18 cellular contexts compared by ENCODE assay signal in genomic region chr10:95963992-95964391, GRCh38. TPM values are rescaled to one million over a fixed set of nuclear protein-coding genes. Genes with fewer than 3 reads are reported as not detected.
DNase-seq lines count a peak whose midpoint lies in the region; ATAC-seq and TF ChIP-seq lines count a peak whose summit lies in the region.
"Had no signal": no experiment of that assay in that cellular context is flagged by ENCODE, and none has a peak within 500 bp of the region (broad histone marks: within the 10 kb centered on the region; RNA-seq: fewer than 3 reads in every experiment).

No MANE protein-coding gene starts in this region.

- no peak for DNase-seq in activated T-cell treated with anti-CD3 and anti-CD28 coated beads, Interleukin-2, amount 50 U/mL, for 72 hours
- DNase-seq in activated T-cell treated with anti-CD3 and anti-CD28 coated beads for 4 hours (no peak), spleen (no peak), left cardiac atrium (no peak), DMS53 (lab: John Stamatoyannopoulos, UW) (no peak)
- DNase-seq: amniotic stem cell; NCI-H1048; NCI-H524 treated with DMSO at 0.1 percent for 48 hours; PC-9; stimulated activated CD4-positive, alpha-beta T cell treated with anti-CD3 and anti-CD28 coated beads, Interleukin-4, amount 100 ng/mL, for 24 hours; stimulated activated CD8-positive, alpha-beta memory T cell treated with anti-CD3 and anti-CD28 coated beads, Interleukin-4, amount 100 ng/mL, for 48 hours; thyroid gland had no signal

- ATAC-seq in activated T-cell treated with anti-CD3 and anti-CD28 coated beads, Interleukin-2, amount 50 U/mL, for 72 hours (replicated peaks in 1 of 2), result peak in 1 of 2 donors; percentile 15
- no peak for ATAC-seq in activated T-helper 17 cell treated with anti-CD3 and anti-CD28 coated beads, Interleukin-2, amount 50 U/mL, for 72 hours (replicated peaks)
- ATAC-seq in left cardiac atrium, result no peak
- ATAC-seq in activated CD4-positive, CD25-positive, alpha-beta regulatory T cell treated with anti-CD3 and anti-CD28 coated beads, Interleukin-2, amount 50 U/mL, for 24 hours, result no peak

- H3K9me3 Mint-ChIP-seq in activated T-cell treated with anti-CD3 and anti-CD28 coated beads, Interleukin-2, amount 50 U/mL, for 72 hours, result peaks cover 0 to 4% of the 10 kb centered on the region in 2 donors
- H3K9me3 Mint-ChIP-seq in IgD-negative memory B cell, result peaks cover 2 to 4% (median 3%) of the 10 kb centered on the region in 3 donors
- H3K9me3 Mint-ChIP-seq in activated T-helper 17 cell treated with anti-CD3 and anti-CD28 coated beads, Interleukin-2, amount 50 U/mL, for 72 hours, result peaks cover 3% of the 10 kb centered on the region

- no peak for TF ChIP-seq POLR2A in spleen (IDR thresholded peaks at IDR 0.05)

- H3K9me3 ChIP-seq in spleen, result peaks cover 9 to 23% (median 21%) of the 10 kb centered on the region in 8 donors
- H3K9me3 ChIP-seq: thyroid gland had no signal

- peak overlapping the region in 1 of 8 donors; percentile 26 for H3K4me3 ChIP-seq in spleen
- H3K4me3 ChIP-seq: PC-9, SK-N-MC, thyroid gland had no signal

- no peaks in the 10 kb centered on the region for H3K27me3 ChIP-seq in spleen (replicated peaks in 1 of 7)
- H3K27me3 ChIP-seq: thyroid gland had no signal

- peak overlapping the region; percentile 57 to 63 for H3K4me3 Mint-ChIP-seq in activated T-cell treated with anti-CD3 and anti-CD28 coated beads, Interleukin-2, amount 50 U/mL, for 72 hours
- H3K4me3 Mint-ChIP-seq in IgD-negative memory B cell, result peak overlapping the region in 3 of 4 donors; percentile 53 to 73 (median 72)
- H3K4me3 Mint-ChIP-seq in activated T-helper 17 cell treated with anti-CD3 and anti-CD28 coated beads, Interleukin-2, amount 50 U/mL, for 72 hours, result peak overlapping the region; percentile 54
- H3K4me3 Mint-ChIP-seq: nephron had no signal

- TF ChIP-seq CTCF in spleen (IDR thresholded peaks at IDR 0.05 in 8 of 11, conservative IDR thresholded peaks at IDR 0.05 in 3 of 11), result no peak

- intact Hi-C loops in spleen (cut with DNase I; ENCODE audit: low total_unique reads), result no loop called here
- intact Hi-C loops in left cardiac atrium (cut with DNase I), result no loop called here

- peaks cover 21% of the 10 kb centered on the region for H3K4me1 Mint-ChIP-seq in activated T-cell treated with anti-CD3 and anti-CD28 coated beads, Interleukin-2, amount 50 U/mL, for 72 hours (ENCODE audit: low read depth)
- peaks cover 13 to 22% (median 15%) of the 10 kb centered on the region in 3 donors for H3K4me1 Mint-ChIP-seq in IgD-negative memory B cell
- H3K4me1 Mint-ChIP-seq in activated T-helper 17 cell treated with anti-CD3 and anti-CD28 coated beads, Interleukin-2, amount 50 U/mL, for 72 hours, result peaks cover 10% of the 10 kb centered on the region
- H3K4me1 Mint-ChIP-seq: nephron had no signal

- H3K36me3 ChIP-seq in spleen, result no peaks in the 10 kb centered on the region
- H3K36me3 ChIP-seq: thyroid gland had no signal

- H3K4me1 ChIP-seq in spleen, result peaks cover 8 to 26% (median 17%) of the 10 kb centered on the region in 6 donors
- H3K4me1 ChIP-seq: thyroid gland had no signal

- peak overlapping the region; percentile 73 for H3K27ac Mint-ChIP-seq in activated T-cell treated with anti-CD3 and anti-CD28 coated beads, Interleukin-2, amount 50 U/mL, for 72 hours
- peak overlapping the region in 2 of 3 donors; percentile 1 to 78 for H3K27ac Mint-ChIP-seq in IgD-negative memory B cell
- H3K27ac Mint-ChIP-seq in activated T-helper 17 cell treated with anti-CD3 and anti-CD28 coated beads, Interleukin-2, amount 50 U/mL, for 72 hours, result peak overlapping the region; percentile 55
- H3K27ac Mint-ChIP-seq: nephron had no signal

- H3K27me3 Mint-ChIP-seq in activated T-cell treated with anti-CD3 and anti-CD28 coated beads, Interleukin-2, amount 50 U/mL, for 72 hours (ENCODE audit: low read depth), result no peaks in the 10 kb centered on the region
- H3K27me3 Mint-ChIP-seq in IgD-negative memory B cell, result no peaks in the 10 kb centered on the region
- H3K27me3 Mint-ChIP-seq in activated T-helper 17 cell treated with anti-CD3 and anti-CD28 coated beads, Interleukin-2, amount 50 U/mL, for 72 hours, result no peaks in the 10 kb centered on the region

- 19 to 36% (median 29%) methylated on average over 1 of the region's 1 CpG for WGBS in spleen, 5 donors

- peak overlapping the region in 7 of 8 donors; percentile 1 to 60 (median 31) for H3K27ac ChIP-seq in spleen
- H3K27ac ChIP-seq: PC-9, SK-N-MC, thyroid gland had no signal

- peaks cover 2% of the 10 kb centered on the region in 2 donors for H3K36me3 Mint-ChIP-seq in activated T-cell treated with anti-CD3 and anti-CD28 coated beads, Interleukin-2, amount 50 U/mL, for 72 hours (ENCODE audit: insufficient read depth in 2 of 2)
- H3K36me3 Mint-ChIP-seq in IgD-negative memory B cell, result peaks cover 2% of the 10 kb centered on the region
- no peaks in the 10 kb centered on the region for H3K36me3 Mint-ChIP-seq in activated T-helper 17 cell treated with anti-CD3 and anti-CD28 coated beads, Interleukin-2, amount 50 U/mL, for 72 hours (ENCODE audit: low read depth)

RNA-seq across cellular contexts. Expression of gene CC2D2B, which starts 56.2 kb away (rescaled TPM):
- under 1 TPM in 1 of 2 donors, not detected in 1; 0.22 TPM for total RNA-seq in activated T-cell treated with anti-CD3 and anti-CD28 coated beads, Interleukin-2, amount 50 U/mL, for 72 hours
- 0.28 TPM for polyA plus RNA-seq in IgD-negative memory B cell
- total RNA-seq in activated T-helper 17 cell treated with anti-CD3 and anti-CD28 coated beads, Interleukin-2, amount 50 U/mL, for 72 hours, result under 1 TPM; 0.24 to 0.73 TPM
- 1 to 10 TPM; 1.7 to 7.1 (median 3.3) TPM for total RNA-seq in spleen
- 1 to 10 TPM in 1 of 3 donors, under 1 TPM in 2; 0.26 to 1.0 (median 0.96) TPM for polyA plus RNA-seq in spleen
- total RNA-seq in left cardiac atrium, result 1 to 10 TPM in 1 of 2 donors, under 1 TPM in 1; 0.65 to 1.0 TPM
- total RNA-seq: lung microvascular endothelial cell, PC-9 had no signal
